ENCODE assay signal across 15 cellular contexts in the genomic region with DNA sequence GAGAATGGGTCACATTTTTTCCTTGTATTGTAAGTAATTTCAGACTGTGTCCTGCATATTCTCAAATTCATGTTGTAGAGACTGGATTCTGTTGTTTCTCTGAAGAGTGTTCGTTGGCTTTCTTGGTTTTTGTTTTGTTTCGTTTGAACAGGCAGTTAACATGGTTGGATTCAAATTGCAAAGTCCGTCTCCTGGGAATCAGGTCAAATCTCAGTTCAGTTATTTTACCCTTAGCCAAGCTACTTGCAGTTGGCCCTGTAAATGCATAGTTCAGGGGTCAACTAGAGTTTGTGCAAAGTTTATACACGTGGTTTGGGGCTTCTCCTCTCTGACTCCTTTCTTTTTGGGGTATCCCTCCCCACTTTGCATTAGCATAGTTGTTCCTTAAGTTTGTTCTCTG. TPM values are rescaled to one million over a fixed set of nuclear protein-coding genes. Genes with fewer than 3 reads are reported as not detected.
DNase-seq lines count a peak whose midpoint lies in the region; ATAC-seq, FAIRE-seq and TF ChIP-seq lines count a peak whose summit lies in the region.
"Had no signal": no experiment of that assay in that cellular context is flagged by ENCODE, and none has a peak within 500 bp of the region (broad histone marks: within the 10 kb centered on the region; RNA-seq: fewer than 3 reads in every experiment).

No MANE protein-coding gene starts in this region.

- intact Hi-C loops in K562 (cut with micrococcal nuclease) (no loop called here), head of caudate nucleus (cut with DNase I) (no loop called here), MCF 10A (cut with micrococcal nuclease) (no loop called here)

- H3K4me3 ChIP-seq in BLaER1 (no peak overlapping the region), K562 (no peak overlapping the region), neuronal stem cell (ENCODE audit: low read length in 2 of 2) (no peak overlapping the region)
- H3K4me3 ChIP-seq: HAP-1 had no signal

- peaks cover 20% of the 10 kb centered on the region for H3K4me1 ChIP-seq in BLaER1
- H3K4me1 ChIP-seq in K562 (replicated peaks in 1 of 2; ENCODE audit: control insufficient read depth in 2 of 2, insufficient read depth in 2 of 2, low read length in 2 of 2) = no peaks in the 10 kb centered on the region
- no peaks in the 10 kb centered on the region for H3K4me1 ChIP-seq in neuronal stem cell (ENCODE audit: control insufficient read depth in 2 of 2, insufficient read depth in 1 of 2, low read depth in 1 of 2, low read length in 2 of 2)
- H3K4me1 ChIP-seq: HAP-1 had no signal

- H4K91ac ChIP-seq in neuronal stem cell (ENCODE audit: low read depth, low read length, poor library complexity) = no peak overlapping the region

- TF ChIP-seq POLR2A in K562 (conservative IDR thresholded peaks at IDR 0.05) = no peak

- no peaks in the 10 kb centered on the region for H3K4me1 Mint-ChIP-seq in MCF 10A (ENCODE audit: insufficient read depth, unreplicated experiment)

- no peaks in the 10 kb centered on the region for H3K79me1 ChIP-seq in neuronal stem cell (ENCODE audit: low read depth, low read length)

- peak overlapping the region; percentile 65 for H3K4me2 ChIP-seq in BLaER1
- no peak overlapping the region for H3K4me2 ChIP-seq in K562 (ENCODE audit: insufficient read depth, low read length)
- H3K4me2 ChIP-seq in neuronal stem cell (ENCODE audit: insufficient read depth, low read length, poor library complexity, severe bottlenecking) = no peak overlapping the region

- H3K27ac Mint-ChIP-seq in MCF 10A (ENCODE audit: low read depth, unreplicated experiment) = no peak overlapping the region
- H3K27ac Mint-ChIP-seq: CD4-positive, alpha-beta T cell had no signal

- no peaks in the 10 kb centered on the region for H3K36me3 Mint-ChIP-seq in MCF 10A (ENCODE audit: insufficient read depth, unreplicated experiment)

- DNase-seq in K562 (ENCODE audit: extremely low read depth in 1 of 4, low spot score in 3 of 4) (no peak), left lobe of liver (ENCODE audit: low spot score) (peak; percentile 50), neuronal stem cell (ENCODE audit: low spot score) (no peak), head of caudate nucleus (no peak), NCI-H2107 treated with DMSO at 0.1 percent for 48 hours (lab: John Stamatoyannopoulos, UW; ENCODE audit: unreplicated experiment) (no peak), MCF 10A (ENCODE audit: unreplicated experiment) (no peak)
- DNase-seq: 8988T; AML-193; C1 segment of cervical spinal cord; Calu3; CD4-positive, alpha-beta T cell; DMS 273 treated with DMSO at 0.1 percent for 48 hours had no signal

- H2BK120ac ChIP-seq in neuronal stem cell (ENCODE audit: low read depth, low read length) = no peak overlapping the region

- H2AK5ac ChIP-seq in neuronal stem cell (ENCODE audit: low read depth, low read length) = no peak overlapping the region

- H2AFZ ChIP-seq in K562 (ENCODE audit: low read depth, low read length) = no peak overlapping the region
- H2AFZ ChIP-seq in neuronal stem cell (ENCODE audit: low read length) = peak overlapping the region; percentile 48

- no peaks in the 10 kb centered on the region for H3K79me2 ChIP-seq in K562 (ENCODE audit: control insufficient read depth, insufficient read depth, low read length)

- H3K9me3 Mint-ChIP-seq in MCF 10A (ENCODE audit: unreplicated experiment) = peaks cover 10% of the 10 kb centered on the region

- H3K27me3 Mint-ChIP-seq in MCF 10A (ENCODE audit: insufficient read depth, unreplicated experiment) = no peaks in the 10 kb centered on the region
- H3K27me3 Mint-ChIP-seq: CD4-positive, alpha-beta T cell had no signal

- no peak for TF ChIP-seq EP300 in K562 (IDR thresholded peaks at IDR 0.05; ENCODE audit: low read length)

- H4K20me1 ChIP-seq in BLaER1 (no peaks in the 10 kb centered on the region), K562 (replicated peaks; ENCODE audit: control insufficient read depth, insufficient read depth, low read length) (no peaks in the 10 kb centered on the region)

- H2BK12ac ChIP-seq in neuronal stem cell (ENCODE audit: low read length) = no peak overlapping the region

- CTCF ChIA-PET in K562 (lab: Yijun Ruan, JAX; ENCODE audit: low intra/inter-chr PET ratio) (no interaction called here), MCF 10A (lab: Yijun Ruan, JAX) (interaction anchor here (1.5 to 3.0 kb wide), 3 partner anchors 13 to 119 kb away, joined by 6 to 9 read pairs (median 6); no protein-coding TSS in a partner anchor)

- H3K9ac ChIP-seq in BLaER1 (peak overlapping the region; percentile 36; the same call in 1 of the 2 replicates), K562 (ENCODE audit: insufficient read depth in 1 of 2, low read depth in 2 of 2, low read length in 2 of 2) (no peak overlapping the region), neuronal stem cell (ENCODE audit: low read depth, low read length, poor library complexity) (no peak overlapping the region)

- no peak overlapping the region for H2BK15ac ChIP-seq in neuronal stem cell (ENCODE audit: low read length)

- H3K9me1 ChIP-seq in K562 (ENCODE audit: control insufficient read depth, insufficient read depth, low read length) = no peaks in the 10 kb centered on the region

- H3K23ac ChIP-seq in neuronal stem cell (ENCODE audit: low read depth, low read length, poor library complexity) = no peak overlapping the region

- WGBS in K562 (ENCODE audit: insufficient coverage, low coverage, missing lambda C conversion rate) = 7% methylated on average over 4 of the region's 4 CpGs
- no CpG with 5 or more reads among the region's 4 CpGs for WGBS in neuronal stem cell (ENCODE audit: extremely low coverage in 2 of 2, insufficient read length in 2 of 2, insufficient replicate concordance in 1 of 2), 2 donors

- H3K9me3 ChIP-seq in BLaER1 (peaks cover 25% of the 10 kb centered on the region), K562 (replicated peaks; ENCODE audit: control insufficient read depth, insufficient read depth, low read depth, low read length) (no peaks in the 10 kb centered on the region; the same call in 1 of the 2 replicates), neuronal stem cell (replicated peaks in 1 of 2; ENCODE audit: control insufficient read depth in 2 of 2, insufficient read depth in 1 of 2, low read depth in 1 of 2, low read length in 2 of 2) (peaks cover 0 to 8% of the 10 kb centered on the region in 2 donors)
- H3K9me3 ChIP-seq: HAP-1 had no signal

- H3K27me3 ChIP-seq in BLaER1 (no peaks in the 10 kb centered on the region), K562 (ENCODE audit: control insufficient read depth in 2 of 2, insufficient read depth in 2 of 2, low read length in 2 of 2) (peaks cover 4 to 15% of the 10 kb centered on the region in 2 experiments; a peak in 4 of 5 replicates), neuronal stem cell (ENCODE audit: control insufficient read depth in 3 of 3, insufficient read depth in 3 of 3, low read depth in 1 of 3, low read length in 3 of 3) (no peaks in the 10 kb centered on the region)

- in situ Hi-C loops in K562 (cut with MboI) = loop anchor here (10.0 kb wide), 1 partner anchor 113 kb away; no protein-coding TSS in a partner anchor

- POLR2A ChIA-PET in K562 (lab: Yijun Ruan, JAX) = interaction anchor here (0.6 to 1.0 kb wide), 2 partner anchors 20 to 246 kb away, joined by 3 read pairs; no protein-coding TSS in a partner anchor
- POLR2A ChIA-PET in MCF 10A (lab: Yijun Ruan, JAX) = interaction anchor here (0.6 kb wide), 1 partner anchor 21 kb away, joined by 3 read pairs; a partner anchor contains a TSS

- ATAC-seq in K562 = no peak
- peak; percentile 96 for ATAC-seq in left lobe of liver

- H3K36me3 ChIP-seq in BLaER1 (no peaks in the 10 kb centered on the region), K562 (ENCODE audit: control insufficient read depth, insufficient read depth, low read length) (no peaks in the 10 kb centered on the region), neuronal stem cell (replicated peaks in 1 of 2; ENCODE audit: control insufficient read depth in 2 of 2, insufficient read depth in 2 of 2, low read length in 2 of 2) (no peaks in the 10 kb centered on the region)
- H3K36me3 ChIP-seq: HAP-1 had no signal

- FAIRE-seq in K562 (lab: Jason Lieb, UNC) = no peak
- FAIRE-seq: H1 had no signal

- H4K8ac ChIP-seq in neuronal stem cell (ENCODE audit: low read depth, low read length) = no peak overlapping the region

- H3K27ac ChIP-seq in BLaER1 = peak overlapping the region; percentile 58
- H3K27ac ChIP-seq in K562 (ENCODE audit: extremely low read depth, low read depth, low read length) = no peak overlapping the region
- no peak overlapping the region for H3K27ac ChIP-seq in neuronal stem cell (replicated peaks; ENCODE audit: low read length)

- no peak for TF ChIP-seq RAD21 in K562 (CRISPR knock-in tag; conservative IDR thresholded peaks at IDR 0.05 in 1 of 2, IDR thresholded peaks at IDR 0.05 in 1 of 2)

- TF ChIP-seq CTCF in K562 (IDR thresholded peaks at IDR 0.05 in 2 of 3, conservative IDR thresholded peaks at IDR 0.05 in 1 of 3; ENCODE audit: insufficient read depth in 2 of 3, low read depth in 1 of 3, low read length in 3 of 3) (no peak), MCF 10A (IDR thresholded peaks at IDR 0.05; ENCODE audit: unreplicated experiment) (no peak)

- BruUV-seq in K562 (replicated peaks; lab: Mats Ljungman, UMichigan) (no TSS peak), MCF 10A (replicated peaks; lab: Mats Ljungman, UMichigan) (no TSS peak)

- H3K4ac ChIP-seq in neuronal stem cell (ENCODE audit: low read length) = no peak overlapping the region

- no peak overlapping the region for H2BK5ac ChIP-seq in neuronal stem cell (ENCODE audit: low read length)

- no peak overlapping the region for H3K14ac ChIP-seq in neuronal stem cell (ENCODE audit: low read length)

- H3K18ac ChIP-seq in neuronal stem cell (ENCODE audit: low read length) = no peak overlapping the region

- H3K4me3 Mint-ChIP-seq in MCF 10A (ENCODE audit: unreplicated experiment) = no peak overlapping the region
- H3K4me3 Mint-ChIP-seq: CD4-positive, alpha-beta T cell had no signal

RNA-seq across cellular contexts. Expression of a gene that starts 21.7 kb away (rescaled TPM):
- total RNA-seq in K562 (2011; cell fraction: chromatin; rRNA removed; ENCODE audit: low replicate concordance) = 27.1 and 32.3 TPM in 2 replicates
- 11.7 and 13.2 TPM in 2 replicates for total RNA-seq in K562 (2011; cell fraction: nucleolus; rRNA removed)
- total RNA-seq in K562 (2011; cell fraction: nucleoplasm; rRNA removed) = 22.7 and 34.8 TPM in 2 replicates
- total RNA-seq in K562 (2014; rRNA removed) (16.7 and 20.3 TPM in 2 replicates), K562 (2014; rRNA removed; fragmentation: Illumina TruSeq; extraction: Trizol) (27.0 and 27.7 TPM in 2 replicates), K562 (2015; rRNA removed; fragmentation: Illumina TruSeq; extraction: Trizol) (24.8 and 27.2 TPM in 2 replicates), K562 (2021) (23.6 and 24.0 TPM in 2 replicates), left lobe of liver (21.9 TPM), MCF 10A (2022) (64.7 and 82.7 TPM in 2 replicates)
- polyA plus RNA-seq in K562 (2011; rRNA removed) (27.3 and 28.6 TPM in 2 replicates), K562 (2014; fragmentation: Illumina TruSeq; extraction: Trizol) (20.9 and 24.8 TPM in 2 replicates), K562 (2014; fragmentation: Nextera tagmentation; extraction: Ambion mirVana) (1 to 10 TPM; 3.0 to 3.5 TPM), K562 (2014; rRNA removed) (13.1 and 15.6 TPM in 2 replicates)
- polyA plus RNA-seq in K562 (2011; cell fraction: cytosol; rRNA removed) = 17.0 and 22.3 TPM in 2 replicates
- 31.3 and 33.1 TPM in 2 replicates for polyA plus RNA-seq in K562 (2011; cell fraction: nucleus; rRNA removed)
- 20.0 and 23.4 TPM in 2 replicates for polyA plus RNA-seq in K562 (2012)
- polyA minus RNA-seq in K562 (2011; rRNA and poly(A)+ RNA removed) = 59.5 and 64.2 TPM in 2 replicates
- 24.3 and 34.5 TPM in 2 replicates for polyA minus RNA-seq in K562 (2011; cell fraction: cytosol; rRNA and poly(A)+ RNA removed)
- 13.2 and 22.0 TPM in 2 replicates for polyA minus RNA-seq in K562 (2011; cell fraction: nucleus; rRNA and poly(A)+ RNA removed)
- polyA plus RNA-seq in neuronal stem cell (2013, experiment 1 of 2) = 51.4 TPM
- polyA plus RNA-seq in neuronal stem cell (2013, experiment 2 of 2) = 51.8 TPM
